ENCODE assay signal across 8 cellular contexts in genomic region chr19:29665826-29666633, GRCh38. TPM values are rescaled to one million over a fixed set of nuclear protein-coding genes. Genes with fewer than 3 reads are reported as not detected.
DNase-seq lines count a peak whose midpoint lies in the region; ATAC-seq and TF ChIP-seq lines count a peak whose summit lies in the region.

No MANE protein-coding gene starts in this region.

- TF ChIP-seq CTCF in gastroesophageal sphincter (IDR thresholded peaks at IDR 0.05) (no peak), neutrophil (IDR thresholded peaks at IDR 0.05) (no peak)

- H3K36me3 ChIP-seq in gastroesophageal sphincter (no peaks in the 10 kb centered on the region), neutrophil (no peaks in the 10 kb centered on the region)

- WGBS in gastroesophageal sphincter (ENCODE audit: low coverage in 1 of 2), 2 donors, result 2% methylated on average over 8 of the region's 32 CpGs; no CpG with 5 or more reads in 1 of the 2 donors

- H3K4me1 Mint-ChIP-seq in activated CD4-positive, alpha-beta memory T cell treated with anti-CD3 and anti-CD28 coated beads, Interleukin-2, amount 10 ng/mL, durations not matched to agents 7 days and 5 days, result peaks cover 70% of the 10 kb centered on the region

- no peaks in the 10 kb centered on the region for H3K27me3 ChIP-seq in gastroesophageal sphincter
- H3K27me3 ChIP-seq in neutrophil, result peaks cover 62% of the 10 kb centered on the region

- peak overlapping the region; percentile 82 to 92 for H3K4me3 ChIP-seq in gastroesophageal sphincter
- H3K4me3 ChIP-seq in neutrophil (ENCODE audit: low read depth in 1 of 2, low read length in 1 of 2), result peak overlapping the region; percentile 63 to 69

- peak overlapping the region; percentile 74 to 94 (median 92) for H3K27ac ChIP-seq in gastroesophageal sphincter
- H3K27ac ChIP-seq in neutrophil, result no peak overlapping the region

- peak; percentile 74 for DNase-seq in EH (ENCODE audit: low read depth)
- DNase-seq in activated CD4-positive, alpha-beta memory T cell treated with anti-CD3 and anti-CD28 coated beads, Interleukin-2, amount 10 ng/mL, durations not matched to agents 7 days and 5 days, result no peak
- no peak for DNase-seq in putamen (ENCODE audit: low spot score)
- no peak for DNase-seq in NOMO-1 treated with dmso at 0.1 percent for 144 hours (lab: John Stamatoyannopoulos, UW; ENCODE audit: unreplicated experiment)
- no peak for DNase-seq in GM19238 (ENCODE audit: insufficient read length, low spot score)

- no peak for TF ChIP-seq EP300 in gastroesophageal sphincter (IDR thresholded peaks at IDR 0.05)

- H3K36me3 Mint-ChIP-seq in activated CD4-positive, alpha-beta memory T cell treated with anti-CD3 and anti-CD28 coated beads, Interleukin-2, amount 10 ng/mL, durations not matched to agents 7 days and 5 days (ENCODE audit: low read depth), result peaks cover 46% of the 10 kb centered on the region

- H3K4me3 Mint-ChIP-seq in activated CD4-positive, alpha-beta memory T cell treated with anti-CD3 and anti-CD28 coated beads, Interleukin-2, amount 10 ng/mL, durations not matched to agents 7 days and 5 days, result peak overlapping the region; percentile 94

- no peaks in the 10 kb centered on the region for H3K9me3 Mint-ChIP-seq in activated CD4-positive, alpha-beta memory T cell treated with anti-CD3 and anti-CD28 coated beads, Interleukin-2, amount 10 ng/mL, durations not matched to agents 7 days and 5 days

- H3K27me3 Mint-ChIP-seq in activated CD4-positive, alpha-beta memory T cell treated with anti-CD3 and anti-CD28 coated beads, Interleukin-2, amount 10 ng/mL, durations not matched to agents 7 days and 5 days, result peaks cover 1% of the 10 kb centered on the region

- peak; percentile 50 to 68 for TF ChIP-seq POLR2A in gastroesophageal sphincter (IDR thresholded peaks at IDR 0.05)

- CTCF ChIA-PET in activated CD4-positive, alpha-beta memory T cell treated with anti-CD3 and anti-CD28 coated beads, Interleukin-2, amount 10 ng/mL, durations not matched to agents 7 days and 5 days (lab: Charles Lee), result interaction anchor here (0.6 to 8.9 kb wide), 15 partner anchors 7 to 276 kb away, joined by 3 to 97 read pairs (median 6); partner anchors contain the start of genes C19orf12, POP4 and URI1

- peak; percentile 20 for ATAC-seq in HG03135 (IDR thresholded peaks at IDR 0.05; ENCODE audit: unreplicated experiment)
- peak; percentile 65 for ATAC-seq in gastroesophageal sphincter

- H3K4me1 ChIP-seq in gastroesophageal sphincter (peaks cover 4 to 96% (median 52%) of the 10 kb centered on the region in 3 donors), neutrophil (ENCODE audit: control insufficient read depth in 1 of 2, insufficient read depth in 1 of 2, low read depth in 1 of 2, low read length in 1 of 2) (peaks cover 12 to 14% of the 10 kb centered on the region in 2 experiments)

- peak overlapping the region; percentile 97 for H3K27ac Mint-ChIP-seq in activated CD4-positive, alpha-beta memory T cell treated with anti-CD3 and anti-CD28 coated beads, Interleukin-2, amount 10 ng/mL, durations not matched to agents 7 days and 5 days

- POLR2A ChIA-PET in activated CD4-positive, alpha-beta memory T cell treated with anti-CD3 and anti-CD28 coated beads, Interleukin-2, amount 10 ng/mL, durations not matched to agents 7 days and 5 days (lab: Charles Lee), result interaction anchor here (0.6 to 8.9 kb wide), 11 partner anchors 12 to 76 kb away, joined by 3 to 124 read pairs (median 6); partner anchors contain the start of genes C19orf12 and POP4

- H3K9me3 ChIP-seq in gastroesophageal sphincter (no peaks in the 10 kb centered on the region), neutrophil (no peaks in the 10 kb centered on the region)

RNA-seq across cellular contexts. Expression of gene PLEKHF1, which starts 0.8 kb away (rescaled TPM):
- 10 to 100 TPM; 53.1 to 53.9 TPM for total RNA-seq in activated CD4-positive, alpha-beta memory T cell treated with anti-CD3 and anti-CD28 coated beads, Interleukin-2, amount 10 ng/mL, durations not matched to agents 7 days and 5 days
- total RNA-seq in gastroesophageal sphincter, result 10 to 100 TPM; 28.6 to 49.1 (median 38.8) TPM

RNA-seq across cellular contexts. Expression of gene C19orf12, which starts 49.0 kb away (rescaled TPM):
- 10 to 100 TPM; 39.2 to 40.7 TPM for total RNA-seq in activated CD4-positive, alpha-beta memory T cell treated with anti-CD3 and anti-CD28 coated beads, Interleukin-2, amount 10 ng/mL, durations not matched to agents 7 days and 5 days
- total RNA-seq in gastroesophageal sphincter, result 10 to 100 TPM; 37.6 to 62.1 (median 49.7) TPM

RNA-seq across cellular contexts. Expression of gene POP4, which starts 59.9 kb away (rescaled TPM):
- 10 to 100 TPM; 86.8 to 94.4 TPM for total RNA-seq in activated CD4-positive, alpha-beta memory T cell treated with anti-CD3 and anti-CD28 coated beads, Interleukin-2, amount 10 ng/mL, durations not matched to agents 7 days and 5 days
- total RNA-seq in gastroesophageal sphincter, result 10 to 100 TPM; 41.4 to 79.7 (median 61.7) TPM
